10 cellular contexts compared by ENCODE assay signal in genomic region chr5:14706615-14707021, GRCh38. TPM values are rescaled to one million over a fixed set of nuclear protein-coding genes. Genes with fewer than 3 reads are reported as not detected.
DNase-seq lines count a peak whose midpoint lies in the region; ATAC-seq and TF ChIP-seq lines count a peak whose summit lies in the region.
"Had no signal": no experiment of that assay in that cellular context is flagged by ENCODE, and none has a peak within 500 bp of the region (broad histone marks: within the 10 kb centered on the region; RNA-seq: fewer than 3 reads in every experiment).

No MANE protein-coding gene starts in this region.

- H3K27me3 Mint-ChIP-seq in activated CD8-positive, alpha-beta memory T cell treated with anti-CD3 and anti-CD28 coated beads, Interleukin-2, amount 10 ng/mL, durations not matched to agents 7 days and 5 days: no peaks in the 10 kb centered on the region

- TF ChIP-seq CTCF in fibroblast of mammary gland (conservative IDR thresholded peaks at IDR 0.05; ENCODE audit: control insufficient read depth, insufficient read depth, low read depth, low read length) (no peak), GM20000 (IDR thresholded peaks at IDR 0.05; ENCODE audit: extremely low read depth, missing control alignments) (no peak), sigmoid colon (IDR thresholded peaks at IDR 0.05) (no peak)

- H3K4me3 ChIP-seq in fibroblast of mammary gland (ENCODE audit: control insufficient read depth, low read depth, low read length) (no peak overlapping the region), sigmoid colon (no peak overlapping the region)
- H3K4me3 ChIP-seq: A549, SJSA1 had no signal

- H3K9me3 ChIP-seq in sigmoid colon: no peaks in the 10 kb centered on the region
- H3K9me3 ChIP-seq: A549, SJSA1 had no signal

- CTCF ChIA-PET in activated CD8-positive, alpha-beta memory T cell treated with anti-CD3 and anti-CD28 coated beads, Interleukin-2, amount 10 ng/mL, durations not matched to agents 7 days and 5 days (lab: Charles Lee): interaction anchor here (0.9 to 3.0 kb wide), 8 partner anchors 13 to 343 kb away, joined by 3 to 16 read pairs (median 6); no protein-coding TSS in a partner anchor

- H3K27ac ChIP-seq in temporal lobe (ENCODE audit: low read depth, low read length) (peak overlapping the region; percentile 48), sigmoid colon (no peak overlapping the region)
- H3K27ac ChIP-seq: A549 had no signal

- no peak for TF ChIP-seq EP300 in sigmoid colon (IDR thresholded peaks at IDR 0.05)

- peak; percentile 94 for ATAC-seq in activated CD8-positive, alpha-beta memory T cell treated with anti-CD3 and anti-CD28 coated beads, Interleukin-2, amount 10 ng/mL, durations not matched to agents 7 days and 5 days
- ATAC-seq: A549 had no signal

- intact Hi-C loops in sigmoid colon (cut with DNase I): no loop called here

- TF ChIP-seq POLR2A in sigmoid colon (IDR thresholded peaks at IDR 0.05): no peak

- H3K36me3 Mint-ChIP-seq in activated CD8-positive, alpha-beta memory T cell treated with anti-CD3 and anti-CD28 coated beads, Interleukin-2, amount 10 ng/mL, durations not matched to agents 7 days and 5 days: peaks cover 75% of the 10 kb centered on the region

- WGBS in sigmoid colon, 2 donors: 56 to 69% methylated on average over 6 of the region's 6 CpGs

- peak overlapping the region; percentile 61 for H3K4me3 Mint-ChIP-seq in activated CD8-positive, alpha-beta memory T cell treated with anti-CD3 and anti-CD28 coated beads, Interleukin-2, amount 10 ng/mL, durations not matched to agents 7 days and 5 days

- peaks cover 0 to 77% (median 9%) of the 10 kb centered on the region in 4 donors for H3K36me3 ChIP-seq in sigmoid colon

- peaks cover 73% of the 10 kb centered on the region for H3K4me1 Mint-ChIP-seq in activated CD8-positive, alpha-beta memory T cell treated with anti-CD3 and anti-CD28 coated beads, Interleukin-2, amount 10 ng/mL, durations not matched to agents 7 days and 5 days

- DNase-seq in activated CD8-positive, alpha-beta memory T cell treated with anti-CD3 and anti-CD28 coated beads, Interleukin-2, amount 10 ng/mL, durations not matched to agents 7 days and 5 days: peak; percentile 59
- DNase-seq in activated CD8-positive, alpha-beta memory T cell treated with anti-CD3 and anti-CD28 coated beads, Interleukin-2, amount 50 U/mL, for 48 hours: no peak
- DNase-seq in activated CD4-positive, alpha-beta T cell treated with anti-CD3 and anti-CD28 coated beads, Interleukin-2, amount 50 U/mL, for 1 hour: peak; percentile 52
- peak; percentile 79 for DNase-seq in fibroblast of mammary gland (ENCODE audit: low read depth)
- no peak for DNase-seq in NCI-H1436 treated with DMSO at 0.1 percent for 48 hours (lab: John Stamatoyannopoulos, UW)
- DNase-seq in GM20000 (ENCODE audit: low spot score): no peak
- DNase-seq in sigmoid colon: no peak

- H3K27me3 ChIP-seq in sigmoid colon: no peaks in the 10 kb centered on the region
- H3K27me3 ChIP-seq: SJSA1 had no signal

- H3K4me1 ChIP-seq in sigmoid colon: no peaks in the 10 kb centered on the region
- H3K4me1 ChIP-seq: A549 had no signal

- no peaks in the 10 kb centered on the region for H3K9me3 Mint-ChIP-seq in activated CD8-positive, alpha-beta memory T cell treated with anti-CD3 and anti-CD28 coated beads, Interleukin-2, amount 10 ng/mL, durations not matched to agents 7 days and 5 days (ENCODE audit: low read depth)

- H3K27ac Mint-ChIP-seq in activated CD8-positive, alpha-beta memory T cell treated with anti-CD3 and anti-CD28 coated beads, Interleukin-2, amount 10 ng/mL, durations not matched to agents 7 days and 5 days: peak overlapping the region; percentile 96

RNA-seq across cellular contexts. Expression of gene OTULIN, which starts 42.1 kb away (rescaled TPM):
- total RNA-seq in activated CD8-positive, alpha-beta memory T cell treated with anti-CD3 and anti-CD28 coated beads, Interleukin-2, amount 10 ng/mL, durations not matched to agents 7 days and 5 days: 100 to 1,000 TPM in 1 of 2 experiments, 10 to 100 TPM in 1; 87.8 to 123 TPM
- total RNA-seq in temporal lobe (10.6 TPM), sigmoid colon (10 to 100 TPM; 12.9 to 37.9 (median 19.8) TPM)
- 10 to 100 TPM in 1 of 3 donors, 1 to 10 TPM in 2; 6.6 to 13.8 (median 6.7) TPM for polyA plus RNA-seq in sigmoid colon

Comparison
In these comparisons a context has a peak if more than half of its experiments do, and no peak if none do; other contexts are left out.
1. DNase-seq: peak in activated CD8-positive, alpha-beta memory T cell treated with anti-CD3 and anti-CD28 coated beads, Interleukin-2, amount 10 ng/mL, durations not matched to agents 7 days and 5 days (single experiment), activated CD4-positive, alpha-beta T cell treated with anti-CD3 and anti-CD28 coated beads, Interleukin-2, amount 50 U/mL, for 1 hour (single experiment) and fibroblast of mammary gland (single experiment); none in activated CD8-positive, alpha-beta memory T cell treated with anti-CD3 and anti-CD28 coated beads, Interleukin-2, amount 50 U/mL, for 48 hours (single experiment), NCI-H1436 treated with DMSO at 0.1 percent for 48 hours (single experiment), GM20000 (single experiment) and sigmoid colon (single experiment).